Comparison of ENCODE assay signal across 1 cellular context in genomic region chrY:2934861-2935605, GRCh38.
TF ChIP-seq lines count a peak whose summit lies in the region.

TSS of gene ZFY (plus strand) at chrY:2935381. CDS start at chrY:2953937, 18,556 bp downstream.

TF ChIP-seq in HCT116, 20 proteins besides CTCF, POLR2A, EP300 and RAD21 (continued from another document):
- no peak for TF ChIP-seq POLR2AphosphoS5 (IDR thresholded peaks at IDR 0.05; ENCODE audit: low read depth, low read length)
TF ChIP-seq in HCT116: peak in this region for 0.
